In genomic region chr1:211503542-211503941, GRCh38 we compare ENCODE assay signal across 2 cellular contexts.
A peak's percentile ranks its signal among the peaks of the same experiment; 100 is the strongest.
TF ChIP-seq lines count a peak whose summit lies in the region.

No MANE protein-coding gene starts in this region.

TF ChIP-seq in WTC11, 78 proteins besides CTCF, POLR2A, EP300 and RAD21 (continued from another document):
- no peak for TF ChIP-seq ZNF281 (CRISPR knock-in tag; IDR thresholded peaks at IDR 0.05)
- TF ChIP-seq SP1 (CRISPR knock-in tag; conservative IDR thresholded peaks at IDR 0.05) = no peak
- no peak for TF ChIP-seq JAZF1 (CRISPR knock-in tag; IDR thresholded peaks at IDR 0.05)
- no peak for TF ChIP-seq ZNF423 (CRISPR knock-in tag; IDR thresholded peaks at IDR 0.05)
- no peak for TF ChIP-seq NFE2L1 (CRISPR knock-in tag; IDR thresholded peaks at IDR 0.05)
- TF ChIP-seq ZBTB21 (CRISPR knock-in tag; IDR thresholded peaks at IDR 0.05; ENCODE audit: borderline replicate concordance) = no peak
- no peak for TF ChIP-seq E2F5 (CRISPR knock-in tag; IDR thresholded peaks at IDR 0.05)
- TF ChIP-seq GRHL2 (CRISPR knock-in tag; IDR thresholded peaks at IDR 0.05; ENCODE audit: insufficient replicate concordance, severe bottlenecking) = no peak
- no peak for TF ChIP-seq SMAD3 (CRISPR knock-in tag; IDR thresholded peaks at IDR 0.05; ENCODE audit: borderline replicate concordance)

TF ChIP-seq in K562, 482 proteins besides CTCF, POLR2A, EP300 and RAD21 (continued from another document):
- TF ChIP-seq FOXP4 (CRISPR knock-in tag; IDR thresholded peaks at IDR 0.05; ENCODE audit: borderline replicate concordance) (no peak), IRF9 (tag; IDR thresholded peaks at IDR 0.05) (no peak), TCF3 (CRISPR knock-in tag; IDR thresholded peaks at IDR 0.05) (peak; percentile 39; the same call in 1 of the 2 replicates), NCOR1 (IDR thresholded peaks at IDR 0.05) (peak; percentile 18; the same call in 1 of the 2 replicates), PCBP2 (IDR thresholded peaks at IDR 0.05; ENCODE audit: low read depth, low read length, poor library complexity, severe bottlenecking) (no peak), CBFA2T3 (IDR thresholded peaks at IDR 0.05) (peak; percentile 78), ZNF707 (CRISPR knock-in tag; conservative IDR thresholded peaks at IDR 0.05) (no peak), BCOR (IDR thresholded peaks at IDR 0.05) (0 out of 2 replicates have a peak, but pooled peaks have one; percentile 30), TAL1 (IDR thresholded peaks at IDR 0.05) (peak; percentile 45; the same call in 1 of the 2 replicates), HNRNPUL1 (IDR thresholded peaks at IDR 0.05; ENCODE audit: low read length) (no peak), ZNF316 (IDR thresholded peaks at IDR 0.05) (peak; percentile 69), HDAC2 (IDR thresholded peaks at IDR 0.05) (no peak)
